8 cellular contexts compared by ENCODE assay signal in genomic region chr11:62613275-62613864, GRCh38. TPM values are rescaled to one million over a fixed set of nuclear protein-coding genes. Genes with fewer than 3 reads are reported as not detected.
A peak's percentile ranks its signal among the peaks of the same experiment; 100 is the strongest.
DNase-seq lines count a peak whose midpoint lies in the region; ATAC-seq and TF ChIP-seq lines count a peak whose summit lies in the region.

No MANE protein-coding gene starts in this region.

- H3K4me1 ChIP-seq in cardiac muscle cell (ENCODE audit: low read depth) (no peaks in the 10 kb centered on the region), mucosa of stomach (ENCODE audit: control insufficient read depth, insufficient read depth, low read length) (peaks cover 32% of the 10 kb centered on the region)

- ATAC-seq in Right ventricle myocardium inferior (no peak), HG02571 (IDR thresholded peaks at IDR 0.05; ENCODE audit: unreplicated experiment) (no peak)

- H3K27me3 ChIP-seq in cardiac muscle cell = no peaks in the 10 kb centered on the region
- no peaks in the 10 kb centered on the region for H3K27me3 ChIP-seq in mucosa of stomach (ENCODE audit: control insufficient read depth, insufficient read depth, low read length)

- peak overlapping the region; percentile 76 for H3K27ac ChIP-seq in cardiac muscle cell

- H3K9ac ChIP-seq in mucosa of stomach (ENCODE audit: low read length) = peak overlapping the region; percentile 86

- TF ChIP-seq CTCF in cardiac muscle cell (IDR thresholded peaks at IDR 0.05; ENCODE audit: low read depth, low read length) = no peak

- no peaks in the 10 kb centered on the region for H3K36me3 ChIP-seq in cardiac muscle cell
- H3K36me3 ChIP-seq in mucosa of stomach (ENCODE audit: control insufficient read depth, insufficient read depth, low read length) = no peaks in the 10 kb centered on the region

- intact Hi-C loops in Right ventricle myocardium inferior (cut with DNase I) = loop anchor here (5.0 kb wide), 1 partner anchor 49 kb away; no protein-coding TSS in a partner anchor

- no peak overlapping the region for H3K4me3 ChIP-seq in cardiac muscle cell
- no peak overlapping the region for H3K4me3 ChIP-seq in mucosa of stomach (ENCODE audit: low read length)

- DNase-seq in cardiac muscle cell (ENCODE audit: low read depth in 1 of 2, low spot score in 1 of 2) = no peak
- DNase-seq in Right ventricle myocardium inferior (ENCODE audit: missing footprints) = no peak
- peak; percentile 65 for DNase-seq in cerebellar cortex (ENCODE audit: low spot score)
- DNase-seq in D341Med (ENCODE audit: low spot score) = no peak
- DNase-seq in retina = no peak
- DNase-seq in dermis blood vessel endothelial cell = no peak

- H3K9me3 ChIP-seq in cardiac muscle cell (ENCODE audit: low read depth) (no peaks in the 10 kb centered on the region), mucosa of stomach (ENCODE audit: control insufficient read depth, low read length) (no peaks in the 10 kb centered on the region)

RNA-seq across cellular contexts. Expression of gene ROM1, which starts 0.3 kb away (rescaled TPM):
- total RNA-seq in cardiac muscle cell = 3.3 and 3.5 TPM in 2 replicates
- 6.9 and 7.9 TPM in 2 replicates for polyA plus RNA-seq in cardiac muscle cell
- 2.4 TPM for total RNA-seq in Right ventricle myocardium inferior
- 5.4 and 5.6 TPM in 2 replicates for total RNA-seq in dermis blood vessel endothelial cell

RNA-seq across cellular contexts. Expression of gene EML3, which starts 0.8 kb away (rescaled TPM):
- total RNA-seq in cardiac muscle cell (21.1 and 42.8 TPM in 2 replicates), Right ventricle myocardium inferior (16.4 TPM), dermis blood vessel endothelial cell (40.2 and 42.1 TPM in 2 replicates)
- polyA plus RNA-seq in cardiac muscle cell = 32.0 and 38.4 TPM in 2 replicates

RNA-seq across cellular contexts. Expression of gene B3GAT3, which starts 8.4 kb away (rescaled TPM):
- total RNA-seq in cardiac muscle cell (46.4 and 52.0 TPM in 2 replicates), Right ventricle myocardium inferior (12.8 TPM), dermis blood vessel endothelial cell (16.2 and 18.2 TPM in 2 replicates)
- polyA plus RNA-seq in cardiac muscle cell = 53.0 and 64.9 TPM in 2 replicates

RNA-seq across cellular contexts. Expression of gene MTA2, which starts 11.7 kb away (rescaled TPM):
- total RNA-seq in cardiac muscle cell = 101 and 108 TPM in 2 replicates
- polyA plus RNA-seq in cardiac muscle cell = 22.9 and 31.9 TPM in 2 replicates
- total RNA-seq in Right ventricle myocardium inferior = 34.1 TPM
- total RNA-seq in dermis blood vessel endothelial cell = 190 and 209 TPM in 2 replicates

RNA-seq across cellular contexts. Expression of gene TUT1, which starts 22.0 kb away (rescaled TPM):
- total RNA-seq in cardiac muscle cell (14.9 and 29.1 TPM in 2 replicates), Right ventricle myocardium inferior (13.7 TPM), dermis blood vessel endothelial cell (13.8 and 15.1 TPM in 2 replicates)
- polyA plus RNA-seq in cardiac muscle cell = 18.7 and 32.1 TPM in 2 replicates
